Comparison of ENCODE assay signal across 8 cellular contexts in the genomic region with DNA sequence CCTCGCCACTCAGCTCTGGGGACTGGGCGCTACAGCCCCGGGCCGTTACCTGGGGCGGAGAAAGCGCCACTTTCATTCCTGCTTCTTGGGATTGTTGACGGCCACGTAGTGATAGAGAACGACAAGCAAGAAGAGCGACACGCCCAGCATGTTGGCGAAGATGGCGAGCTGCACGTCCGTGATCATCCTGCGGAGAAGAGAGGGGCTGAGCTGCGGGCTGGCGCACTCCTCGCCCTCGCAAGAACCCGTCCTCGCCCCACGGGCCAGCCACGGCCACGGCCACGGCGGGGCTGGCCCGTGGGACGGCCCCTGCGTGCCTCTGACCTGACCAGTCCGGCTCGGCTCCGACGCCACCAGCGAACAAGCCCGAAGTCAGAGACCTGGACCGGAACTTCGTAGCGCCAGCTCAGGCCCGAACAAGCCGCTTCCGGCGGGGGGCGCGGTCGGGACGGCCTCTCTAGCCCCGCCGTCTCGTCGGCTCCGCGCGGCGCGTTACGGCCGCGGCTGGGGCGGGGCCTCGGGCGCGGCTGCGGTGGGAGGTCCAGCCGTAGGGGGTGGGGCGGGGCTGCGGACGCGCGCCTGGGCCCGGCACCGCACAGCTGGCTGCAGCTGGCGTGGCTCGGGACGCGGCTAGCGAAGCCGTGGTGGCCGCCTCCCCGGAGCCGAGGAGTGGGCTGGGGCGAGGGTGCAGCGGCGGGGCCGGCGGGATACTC. TPM values are rescaled to one million over a fixed set of nuclear protein-coding genes. Genes with fewer than 3 reads are reported as not detected.
DNase-seq lines count a peak whose midpoint lies in the region; ATAC-seq and TF ChIP-seq lines count a peak whose summit lies in the region.

A gene (minus strand): TSS at position 378 of the 713 bp plus-strand sequence.

- peaks cover 67% of the 10 kb centered on the region for H3K4me1 Mint-ChIP-seq in activated B cell treated with CpG ODN at 0.5 μM for 24 hours

- CTCF ChIA-PET in AG04450 (lab: Charles Lee) (interaction anchor here (1.9 kb wide), 1 partner anchor 10 kb away, joined by 6 read pairs; no protein-coding TSS in a partner anchor), activated B cell treated with CpG ODN at 0.5 μM for 24 hours (lab: Charles Lee) (interaction anchor here (0.9 to 2.4 kb wide), 3 partner anchors 10 to 30 kb away, joined by 3 to 16 read pairs (median 12); a partner anchor contains a TSS)

- peak within 1 kb of the TSS; percentile 96 for H3K4me3 ChIP-seq in AG04450 (ENCODE audit: low read depth, low read length)

- H3K9me3 Mint-ChIP-seq in activated B cell treated with CpG ODN at 0.5 μM for 24 hours: no peaks in the 10 kb centered on the region

- peak; percentile 86 for ATAC-seq in GM18907 (IDR thresholded peaks at IDR 0.05; ENCODE audit: unreplicated experiment)
- ATAC-seq in HG03139 (IDR thresholded peaks at IDR 0.05; ENCODE audit: unreplicated experiment): peak; percentile 77
- ATAC-seq in activated B cell treated with CpG ODN at 0.5 μM for 24 hours (ENCODE audit: low read depth): peak; percentile 96

- H3K27ac ChIP-seq in AG04450 (ENCODE audit: low read depth, low read length): peak within 1 kb of the TSS; percentile 99
- peak within 1 kb of the TSS; percentile 85 for H3K27ac ChIP-seq in caudate nucleus (ENCODE audit: low read depth, low read length)

- intact Hi-C loops in activated B cell treated with CpG ODN at 0.5 μM for 24 hours (cut with micrococcal nuclease): loop anchor here (1.0 to 2.0 kb wide), 6 partner anchors 10 to 557 kb away; a partner anchor contains a TSS

- peak within 1 kb of the TSS; percentile 97 for H3K4me3 Mint-ChIP-seq in activated B cell treated with CpG ODN at 0.5 μM for 24 hours

- POLR2A ChIA-PET in AG04450 (lab: Yijun Ruan, JAX): interaction anchor here (0.6 to 2.8 kb wide), 9 partner anchors 9 to 674 kb away, joined by 3 to 41 read pairs (median 10); a partner anchor contains a TSS
- POLR2A ChIA-PET in activated B cell treated with CpG ODN at 0.5 μM for 24 hours (lab: Charles Lee): interaction anchor here (0.7 to 13.9 kb wide), 18 partner anchors 11 to 557 kb away, joined by 3 to 204 read pairs (median 4); a partner anchor contains a TSS

- H3K27me3 Mint-ChIP-seq in activated B cell treated with CpG ODN at 0.5 μM for 24 hours: no peaks in the 10 kb centered on the region

- DNase-seq in AG04450 (ENCODE audit: low read depth, low spot score) (peak; percentile 84), NCI-H226 (peak; percentile 93), activated B cell treated with CpG ODN at 0.5 μM for 24 hours (peak; percentile 92), caudate nucleus (lab: John Stamatoyannopoulos, UW) (peak in 60 of 61 donors; percentile 36 to 96 (median 90)), iris pigment epithelial cell (ENCODE audit: low read depth) (peak; percentile 94)
- peak; percentile 89 for DNase-seq in stimulated activated CD4-positive, alpha-beta T cell treated with anti-CD3 and anti-CD28 coated beads, Interleukin-12 subunit alpha, Interleukin-12 subunit beta, amount 100 ng/mL, for 4 hours

- peak within 1 kb of the TSS; percentile 90 for H3K27ac Mint-ChIP-seq in activated B cell treated with CpG ODN at 0.5 μM for 24 hours

- peaks cover 36% of the 10 kb centered on the region for H3K36me3 Mint-ChIP-seq in activated B cell treated with CpG ODN at 0.5 μM for 24 hours (ENCODE audit: low read depth)

- no peaks in the 10 kb centered on the region for H3K27me3 ChIP-seq in AG04450 (ENCODE audit: control insufficient read depth, insufficient read depth, low read length)

- TF ChIP-seq CTCF in AG04450 (IDR thresholded peaks at IDR 0.05; ENCODE audit: low read depth, low read length) (no peak; the same call in 1 of the 2 replicates), activated B cell treated with CpG ODN at 0.5 μM for 24 hours (IDR thresholded peaks at IDR 0.05) (no peak)

- peaks cover 2% of the 10 kb centered on the region; the same call in 1 of the 2 replicates for H3K9me3 ChIP-seq in AG04450 (ENCODE audit: control insufficient read depth, insufficient read depth, low read length)

RNA-seq across cellular contexts. Expression of the gene that starts here (rescaled TPM):
- 679 and 783 TPM in 2 replicates for polyA plus RNA-seq in AG04450 (2011; rRNA removed)
- 283 and 456 TPM in 2 replicates for polyA minus RNA-seq in AG04450 (2011; rRNA and poly(A)+ RNA removed)
- 243 and 265 TPM in 2 replicates for total RNA-seq in activated B cell treated with CpG ODN at 0.5 μM for 24 hours

Comparison
In these comparisons a context has a peak if more than half of its experiments do, and no peak if none do; other contexts are left out.
1. Peak in every context shown above with its lines: DNase-seq, ATAC-seq, H3K4me3 ChIP-seq and H3K27ac ChIP-seq.